ENCODE assay signal across 20 cellular contexts in the genomic region with DNA sequence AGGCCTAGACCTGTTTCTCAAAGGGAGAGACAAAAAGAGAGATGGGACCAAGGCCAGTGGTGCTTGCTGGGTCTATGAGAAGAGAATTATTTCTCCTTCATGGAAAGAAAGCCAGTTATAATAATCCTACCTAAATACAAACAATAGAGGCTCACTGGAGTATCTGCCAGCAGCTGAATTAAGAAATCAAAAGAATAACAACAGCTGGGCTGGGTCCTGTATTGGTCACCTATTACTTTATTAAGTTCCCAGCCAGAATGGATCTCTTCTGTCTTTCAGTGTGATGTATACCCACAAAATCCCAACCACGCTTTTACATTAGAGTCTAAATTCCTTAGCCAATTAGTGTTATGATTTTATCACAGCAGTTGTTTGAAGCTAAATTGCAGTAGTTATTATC.
"Had no signal": no experiment of that assay in that cellular context is flagged by ENCODE, and none has a peak within 500 bp of the region (broad histone marks: within the 10 kb centered on the region; RNA-seq: fewer than 3 reads in every experiment).

No MANE protein-coding gene starts in this region.

- H3K9me3 ChIP-seq: heart left ventricle, mucosa of descending colon, ovary, right atrium auricular region, sigmoid colon, stomach, thoracic aorta, transverse colon had no signal

- H3K36me3 ChIP-seq: heart left ventricle, neural progenitor cell, ovary, right atrium auricular region, sigmoid colon, stomach, thoracic aorta, transverse colon had no signal

- H3K27ac ChIP-seq: dorsolateral prefrontal cortex, heart left ventricle, neural progenitor cell, ovary, right atrium auricular region, sigmoid colon, stomach, thoracic aorta, transverse colon had no signal

- H3K4me3 ChIP-seq: dorsolateral prefrontal cortex, heart left ventricle, mucosa of descending colon, neural progenitor cell, ovary, right atrium auricular region, sigmoid colon, stomach, thoracic aorta, transverse colon had no signal

- H3K27me3 ChIP-seq: dorsolateral prefrontal cortex, heart left ventricle, neural progenitor cell, ovary, right atrium auricular region, sigmoid colon, stomach, transverse colon had no signal

- DNase-seq: cortex of kidney; dorsolateral prefrontal cortex; effector CD8-positive, alpha-beta T cell; heart left ventricle; hippocampal formation; kidney glomerular epithelial cell; mucosa of descending colon; nucleus accumbens; ovary; sigmoid colon; small intestine; stimulated activated CD4-positive, alpha-beta T cell treated with anti-CD3 and anti-CD28 coated beads, Interleukin-12 subunit alpha, Interleukin-12 subunit beta, amount 100 ng/mL, for 4 hours; stimulated activated naive CD4-positive, alpha-beta T cell; stomach; substantia nigra; transverse colon had no signal

- H3K4me1 ChIP-seq: heart left ventricle, neural progenitor cell, right atrium auricular region, sigmoid colon, stomach, transverse colon had no signal

- ATAC-seq: heart left ventricle; mucosa of descending colon; natural killer cell treated with Interleukin-12 subunit alpha and Interleukin-12 subunit beta and Interleukin-15 and Interleukin-18, amount 100 ng/mL, for 72 hours had no signal
